ENCODE assay signal across 13 cellular contexts in genomic region chr7:77352688-77353406, GRCh38.
DNase-seq lines count a peak whose midpoint lies in the region; ATAC-seq and TF ChIP-seq lines count a peak whose summit lies in the region.
"Had no signal": no experiment of that assay in that cellular context is flagged by ENCODE, and none has a peak within 500 bp of the region (broad histone marks: within the 10 kb centered on the region; RNA-seq: fewer than 3 reads in every experiment).

No MANE protein-coding gene starts in this region.

- TF ChIP-seq POLR2A in breast epithelium (IDR thresholded peaks at IDR 0.05), result no peak
- TF ChIP-seq POLR2A in NB4 (IDR thresholded peaks at IDR 0.05; ENCODE audit: extremely low read depth, insufficient read length), result no peak
- TF ChIP-seq POLR2A in body of pancreas (IDR thresholded peaks at IDR 0.05), result no peak

- no peak overlapping the region for H3K4me3 ChIP-seq in mammary epithelial cell (replicated peaks in 1 of 3; ENCODE audit: insufficient read depth in 1 of 3, low read depth in 2 of 3, low read length in 3 of 3)
- no peak overlapping the region for H3K4me3 ChIP-seq in breast epithelium
- H3K4me3 ChIP-seq in NB4 (ENCODE audit: low read depth, low read length), result no peak overlapping the region
- H3K4me3 ChIP-seq in stomach smooth muscle (ENCODE audit: low read length in 2 of 2), result peak overlapping the region in 1 of 2 donors; percentile 9
- H3K4me3 ChIP-seq in right atrium auricular region, result no peak overlapping the region
- H3K4me3 ChIP-seq in body of pancreas, result no peak overlapping the region
- H3K4me3 ChIP-seq in dorsolateral prefrontal cortex, result no peak overlapping the region
- H3K4me3 ChIP-seq: vagina had no signal

- DNase-seq in mammary epithelial cell (peak; percentile 64), breast epithelium (ENCODE audit: low spot score in 2 of 2) (no peak), NB4 (ENCODE audit: low read depth) (peak; percentile 45), right atrium auricular region (ENCODE audit: low spot score) (no peak), body of pancreas (no peak), dorsolateral prefrontal cortex (no peak)
- DNase-seq in central memory CD4-positive, alpha-beta T cell, result peak; percentile 56
- DNase-seq: DMS53; NCI-H1694 treated with DMSO at 0.1 percent for 48 hours; SHP77; stimulated activated CD4-positive, alpha-beta T cell treated with anti-CD3 and anti-CD28 coated beads, Interleukin-4, amount 100 ng/mL, for 1 hour had no signal

- TF ChIP-seq CTCF in mammary epithelial cell (conservative IDR thresholded peaks at IDR 0.05 in 1 of 2, IDR thresholded peaks at IDR 0.05 in 1 of 2; ENCODE audit: extremely low read depth in 1 of 2, insufficient read depth in 1 of 2, low read depth in 1 of 2, low read length in 2 of 2) (no peak), breast epithelium (IDR thresholded peaks at IDR 0.05) (no peak), NB4 (IDR thresholded peaks at IDR 0.05; ENCODE audit: low read depth, low read length) (no peak), right atrium auricular region (IDR thresholded peaks at IDR 0.05) (no peak), body of pancreas (IDR thresholded peaks at IDR 0.05) (no peak), dorsolateral prefrontal cortex (IDR thresholded peaks at IDR 0.05 in 54 of 56, conservative IDR thresholded peaks at IDR 0.05 in 2 of 56; ENCODE audit: low read depth in 1 of 56, partially characterized antibody in 56 of 56) (no peak)

- H4K20me1 ChIP-seq in mammary epithelial cell (ENCODE audit: insufficient read depth, low read length), result no peaks in the 10 kb centered on the region

- no peaks in the 10 kb centered on the region for H3K79me2 ChIP-seq in mammary epithelial cell (ENCODE audit: insufficient read depth, low read length)

- CTCF ChIA-PET in mammary epithelial cell (lab: Charles Lee; ENCODE audit: low non-redundant PET), result interaction anchor here (0.6 kb wide), 1 partner anchor 46 kb away, joined by 3 read pairs; no protein-coding TSS in a partner anchor

- H3K9me3 ChIP-seq in mammary epithelial cell (replicated peaks; ENCODE audit: insufficient read depth, low read length) (no peaks in the 10 kb centered on the region), breast epithelium (no peaks in the 10 kb centered on the region), stomach smooth muscle (ENCODE audit: control insufficient read depth in 2 of 2, low read length in 2 of 2) (no peaks in the 10 kb centered on the region), right atrium auricular region (no peaks in the 10 kb centered on the region), body of pancreas (no peaks in the 10 kb centered on the region)
- H3K9me3 ChIP-seq: vagina had no signal

- no peaks in the 10 kb centered on the region for H3K27me3 ChIP-seq in mammary epithelial cell (ENCODE audit: insufficient read depth, low read length)
- H3K27me3 ChIP-seq in breast epithelium, result no peaks in the 10 kb centered on the region
- H3K27me3 ChIP-seq in stomach smooth muscle (ENCODE audit: control insufficient read depth in 1 of 2, insufficient read depth in 2 of 2, low read length in 2 of 2), result no peaks in the 10 kb centered on the region
- no peaks in the 10 kb centered on the region for H3K27me3 ChIP-seq in right atrium auricular region
- no peaks in the 10 kb centered on the region for H3K27me3 ChIP-seq in body of pancreas
- no peaks in the 10 kb centered on the region for H3K27me3 ChIP-seq in dorsolateral prefrontal cortex
- H3K27me3 ChIP-seq: vagina had no signal

- H3K4me2 ChIP-seq in mammary epithelial cell (ENCODE audit: insufficient read depth, low read depth, low read length), result no peak overlapping the region

- 18% methylated on average over 4 of the region's 4 CpGs for WGBS in mammary epithelial cell (ENCODE audit: low coverage, missing lambda C conversion rate)
- WGBS in body of pancreas, 2 donors, result 62 to 63% methylated on average over 4 of the region's 4 CpGs

- H3K36me3 ChIP-seq in mammary epithelial cell (ENCODE audit: insufficient read depth, low read length), result no peaks in the 10 kb centered on the region
- H3K36me3 ChIP-seq in breast epithelium, result no peaks in the 10 kb centered on the region
- peaks cover 2% of the 10 kb centered on the region in 2 donors for H3K36me3 ChIP-seq in stomach smooth muscle (ENCODE audit: control insufficient read depth in 2 of 2, insufficient read depth in 2 of 2, low read length in 2 of 2)
- H3K36me3 ChIP-seq in right atrium auricular region, result no peaks in the 10 kb centered on the region
- peaks cover 0 to 5% of the 10 kb centered on the region in 2 donors for H3K36me3 ChIP-seq in body of pancreas (replicated peaks in 1 of 2; ENCODE audit: insufficient read depth in 1 of 2, low read depth in 2 of 2)
- H3K36me3 ChIP-seq: vagina had no signal

- BruUV-seq in mammary epithelial cell (replicated peaks; lab: Mats Ljungman, UMichigan), result no TSS peak

- H3K27ac ChIP-seq in mammary epithelial cell (ENCODE audit: insufficient read depth, low read depth, low read length) (no peak overlapping the region), breast epithelium (no peak overlapping the region), stomach smooth muscle (ENCODE audit: low read length) (peak overlapping the region; percentile 62), right atrium auricular region (no peak overlapping the region), body of pancreas (no peak overlapping the region), dorsolateral prefrontal cortex (no peak overlapping the region)
- H3K27ac ChIP-seq: vagina had no signal

- peaks cover 4% of the 10 kb centered on the region for H3K4me1 ChIP-seq in mammary epithelial cell (ENCODE audit: insufficient read depth, low read length)
- H3K4me1 ChIP-seq in breast epithelium, result no peaks in the 10 kb centered on the region
- H3K4me1 ChIP-seq in stomach smooth muscle (ENCODE audit: control insufficient read depth, insufficient read depth, low read length), result peaks cover 30% of the 10 kb centered on the region
- H3K4me1 ChIP-seq in right atrium auricular region, result peaks cover 0 to 33% of the 10 kb centered on the region in 2 donors
- H3K4me1 ChIP-seq in body of pancreas, result peaks cover 15% of the 10 kb centered on the region
- H3K4me1 ChIP-seq: vagina had no signal

- in situ Hi-C loops in mammary epithelial cell (cut with MboI; ENCODE audit: low sequenced_read_pairs in 2 of 2), result no loop called here

- H2AFZ ChIP-seq in mammary epithelial cell (ENCODE audit: low read depth, low read length), result peak overlapping the region; percentile 13

- dilution Hi-C loops in mammary epithelial cell (cut with HindIII; ENCODE audit: low sequenced_read_pairs), result no loop called here

- H3K9ac ChIP-seq in mammary epithelial cell (ENCODE audit: insufficient read depth, low read length), result no peak overlapping the region
- H3K9ac ChIP-seq in stomach smooth muscle (ENCODE audit: low read length in 2 of 2), result no peak overlapping the region

- intact Hi-C loops in mammary epithelial cell (cut with micrococcal nuclease), result no loop called here
- intact Hi-C loops in breast epithelium (cut with DNase I; ENCODE audit: low total_unique reads), result no loop called here
- intact Hi-C loops in body of pancreas (cut with DNase I), result no loop called here
- intact Hi-C loops in dorsolateral prefrontal cortex (cut with DNase I), result no loop called here

- ATAC-seq in body of pancreas, result no peak

Comparison
In these comparisons a context has a peak if more than half of its experiments do, and no peak if none do; other contexts are left out.
1. DNase-seq: peak in mammary epithelial cell (single experiment), NB4 (single experiment) and central memory CD4-positive, alpha-beta T cell (single experiment); none in breast epithelium (0 of 2), right atrium auricular region (single experiment), body of pancreas (0 of 4) and dorsolateral prefrontal cortex (0 of 10).